In genomic region chr14:105316563-105316941, GRCh38 we compare ENCODE assay signal across 11 cellular contexts. TPM values are rescaled to one million over a fixed set of nuclear protein-coding genes. Genes with fewer than 3 reads are reported as not detected.
A peak's percentile ranks its signal among the peaks of the same experiment; 100 is the strongest.
DNase-seq lines count a peak whose midpoint lies in the region; ATAC-seq and TF ChIP-seq lines count a peak whose summit lies in the region.
"Had no signal": no experiment of that assay in that cellular context is flagged by ENCODE, and none has a peak within 500 bp of the region (broad histone marks: within the 10 kb centered on the region; RNA-seq: fewer than 3 reads in every experiment).

No MANE protein-coding gene starts in this region.

- H3K27me3 Mint-ChIP-seq in naive B cell, result no peaks in the 10 kb centered on the region

- H3K4me1 ChIP-seq in left ventricle myocardium inferior (peaks cover 48% of the 10 kb centered on the region), adrenal gland (replicated peaks in 1 of 2) (peaks cover 27 to 38% of the 10 kb centered on the region in 2 donors), vagina (peaks cover 42% of the 10 kb centered on the region)

- H3K27me3 ChIP-seq in left ventricle myocardium inferior (ENCODE audit: low read depth) (no peaks in the 10 kb centered on the region), adrenal gland (no peaks in the 10 kb centered on the region), vagina (no peaks in the 10 kb centered on the region)
- H3K27me3 ChIP-seq: SJSA1 had no signal

- peak overlapping the region in 2 of 6 donors; percentile 81 to 89 for H3K27ac Mint-ChIP-seq in naive B cell

- no peak for TF ChIP-seq POLR2A in adrenal gland (IDR thresholded peaks at IDR 0.05)
- TF ChIP-seq POLR2A in vagina (IDR thresholded peaks at IDR 0.05), result no peak

- ATAC-seq in Right ventricle myocardium superior (ENCODE audit: poor library complexity), result no peak
- no peak for ATAC-seq in naive B cell (ENCODE audit: low read depth in 2 of 2)
- ATAC-seq in GM21717 (IDR thresholded peaks at IDR 0.05; ENCODE audit: unreplicated experiment), result no peak

- no peak for TF ChIP-seq CTCF in left ventricle myocardium inferior (IDR thresholded peaks at IDR 0.05; ENCODE audit: borderline replicate concordance)
- no peak for TF ChIP-seq CTCF in adrenal gland (IDR thresholded peaks at IDR 0.05)
- no peak for TF ChIP-seq CTCF in vagina (IDR thresholded peaks at IDR 0.05)

- 81 to 89% (median 87%) methylated on average over 8 to 11 of the region's 11 CpGs for WGBS in adrenal gland, 4 donors

- intact Hi-C loops in left ventricle myocardium inferior (cut with micrococcal nuclease), result no loop called here
- intact Hi-C loops in Right ventricle myocardium superior (cut with DNase I), result no loop called here
- intact Hi-C loops in adrenal gland (cut with DNase I), result loop anchor here in 1 of 2 donors (5.0 kb wide), 1 partner anchor 36 kb away; no protein-coding TSS in a partner anchor
- intact Hi-C loops in vagina (cut with DNase I), result no loop called here

- no peaks in the 10 kb centered on the region for H3K36me3 Mint-ChIP-seq in naive B cell

- no peaks in the 10 kb centered on the region for H3K9me3 ChIP-seq in left ventricle myocardium inferior (replicated peaks)
- no peaks in the 10 kb centered on the region for H3K9me3 ChIP-seq in adrenal gland (replicated peaks in 1 of 3)
- no peaks in the 10 kb centered on the region for H3K9me3 ChIP-seq in vagina
- H3K9me3 ChIP-seq: SJSA1 had no signal

- H3K9me3 Mint-ChIP-seq in naive B cell, result no peaks in the 10 kb centered on the region

- peak overlapping the region; percentile 83 for H3K4me3 ChIP-seq in left ventricle myocardium inferior
- H3K4me3 ChIP-seq in adrenal gland, result no peak overlapping the region
- peak overlapping the region; percentile 72 to 92 for H3K4me3 ChIP-seq in vagina
- H3K4me3 ChIP-seq: SJSA1 had no signal

- H3K36me3 ChIP-seq in left ventricle myocardium inferior, result no peaks in the 10 kb centered on the region
- no peaks in the 10 kb centered on the region for H3K36me3 ChIP-seq in adrenal gland (replicated peaks in 1 of 2)
- H3K36me3 ChIP-seq in vagina, result no peaks in the 10 kb centered on the region
- H3K36me3 ChIP-seq: SJSA1 had no signal

- peak overlapping the region; percentile 91 for H3K27ac ChIP-seq in left ventricle myocardium inferior (replicated peaks)
- peak overlapping the region in 4 of 5 donors; percentile 26 to 76 (median 44) for H3K27ac ChIP-seq in adrenal gland
- H3K27ac ChIP-seq in vagina, result no peak overlapping the region
- H3K27ac ChIP-seq: KMS-11, SJSA1 had no signal

- no peak for DNase-seq in left ventricle myocardium inferior
- DNase-seq in Right ventricle myocardium superior, result no peak
- DNase-seq in adrenal gland, result no peak
- no peak for DNase-seq in naive B cell
- no peak for DNase-seq in vagina (ENCODE audit: extremely low spot score in 2 of 2)
- no peak for DNase-seq in NCI-H82 (lab: John Stamatoyannopoulos, UW)
- no peak for DNase-seq in T1000 (lab: John Stamatoyannopoulos, UW)
- DNase-seq: activated CD8-positive, alpha-beta memory T cell treated with anti-CD3 and anti-CD28 coated beads, Interleukin-2, amount 50 U/mL, for 4 hours had no signal

- peaks cover 10 to 28% (median 19%) of the 10 kb centered on the region in 3 donors for H3K4me1 Mint-ChIP-seq in naive B cell

- H3K4me3 Mint-ChIP-seq in naive B cell, result peak overlapping the region in 6 of 8 donors; percentile 16 to 92 (median 90)

RNA-seq across cellular contexts. Expression of gene PACS2, which starts 2.0 kb away (rescaled TPM):
- total RNA-seq in left ventricle myocardium inferior (64.0 TPM), Right ventricle myocardium superior (66.8 TPM), adrenal gland (100 to 1,000 TPM in 3 of 8 donors, 10 to 100 TPM in 5; 39.6 to 112 (median 81.1) TPM), vagina (64.8 TPM)
- polyA plus RNA-seq in adrenal gland (100 to 1,000 TPM in 1 of 3 donors, 10 to 100 TPM in 2; 20.4 to 221 (median 94.2) TPM), naive B cell (ENCODE audit: low read depth in 6 of 6) (1 to 10 TPM; 1.3 to 3.7 (median 1.5) TPM)

RNA-seq across cellular contexts. Expression of gene BRF1, which starts 15.8 kb away (rescaled TPM):
- 19.8 TPM for total RNA-seq in left ventricle myocardium inferior
- 17.5 TPM for total RNA-seq in Right ventricle myocardium superior
- total RNA-seq in adrenal gland, result 10 to 100 TPM; 20.0 to 96.9 (median 40.3) TPM
- 10 to 100 TPM; 20.0 to 94.3 (median 35.8) TPM for polyA plus RNA-seq in adrenal gland
- polyA plus RNA-seq in naive B cell (ENCODE audit: low read depth in 6 of 6), result 1 to 10 TPM; 3.1 to 8.9 (median 6.0) TPM
- total RNA-seq in vagina, result 64.6 TPM

Comparison
In these comparisons a context has a peak if more than half of its experiments do, and no peak if none do; other contexts are left out.
1. H3K4me3 ChIP-seq: peak in left ventricle myocardium inferior (single experiment) and vagina (2 of 2); none in adrenal gland (0 of 4).